ENCODE assay signal across 22 cellular contexts in genomic region chr12:132357623-132358186, GRCh38. TPM values are rescaled to one million over a fixed set of nuclear protein-coding genes. Genes with fewer than 3 reads are reported as not detected.
"Had no signal": no experiment of that assay in that cellular context is flagged by ENCODE, and none has a peak within 500 bp of the region (broad histone marks: within the 10 kb centered on the region; RNA-seq: fewer than 3 reads in every experiment).

No MANE protein-coding gene starts in this region.

- H3K4me3 Mint-ChIP-seq: activated CD4-positive, alpha-beta memory T cell treated with anti-CD3 and anti-CD28 coated beads, Interleukin-2, amount 10 ng/mL, durations not matched to agents 7 days and 5 days; activated CD4-positive, alpha-beta T cell treated with anti-CD3 and anti-CD28 coated beads for 36 hours; activated naive CD8-positive, alpha-beta T cell; central memory CD8-positive, alpha-beta T cell; dendritic cell treated with granulocyte-macrophage colony-stimulating factor and Interleukin-4, amounts not matched to agents 40 ng/mL and 50 ng/mL, for 4 days; endodermal cell; natural killer cell treated with Interleukin-12 subunit alpha and Interleukin-12 subunit beta and Interleukin-15 and Interleukin-18, amount 100 ng/mL, for 72 hours; T-helper 1 cell treated with Interleukin-12 subunit alpha and Interleukin-12 subunit beta and Interleukin-4 antibody, amounts not matched to agents 30 μg/mL and 1 μg/mL, for 36 hours had no signal

- H3K36me3 ChIP-seq: gastroesophageal sphincter had no signal

- ATAC-seq: activated CD4-positive, alpha-beta T cell treated with anti-CD3 and anti-CD28 coated beads for 36 hours; natural killer cell treated with Interleukin-12 subunit alpha and Interleukin-12 subunit beta and Interleukin-15 and Interleukin-18, amount 100 ng/mL, for 72 hours had no signal

- DNase-seq: activated CD4-positive, alpha-beta memory T cell treated with anti-CD3 and anti-CD28 coated beads, Interleukin-2, amount 10 ng/mL, durations not matched to agents 7 days and 5 days; activated CD4-positive, alpha-beta T cell treated with anti-CD3 and anti-CD28 coated beads for 36 hours; activated effector memory CD4-positive, alpha-beta T cell treated with anti-CD3 and anti-CD28 coated beads, Interleukin-2, amount 50 U/mL, for 16 hours; activated T-cell treated with anti-CD3 and anti-CD28 coated beads, Interleukin-2, amount 50 U/mL, for 48 hours; amniotic stem cell; endodermal cell; erythroblast; islet precursor cell; mesendoderm; nucleus accumbens; stimulated activated CD4-positive, alpha-beta T cell treated with anti-CD3 and anti-CD28 coated beads, Interleukin-4, amount 100 ng/mL, for 4 hours; stimulated activated CD8-positive, alpha-beta memory T cell treated with anti-CD3 and anti-CD28 coated beads, Interleukin-4, amount 100 ng/mL, for 48 hours; stimulated activated naive CD4-positive, alpha-beta T cell treated with Interleukin-2 at 50 U/mL for 16 hours; trophoblast cell had no signal

- H3K4me1 Mint-ChIP-seq: activated CD4-positive, alpha-beta memory T cell treated with anti-CD3 and anti-CD28 coated beads, Interleukin-2, amount 10 ng/mL, durations not matched to agents 7 days and 5 days; activated CD4-positive, alpha-beta T cell treated with anti-CD3 and anti-CD28 coated beads for 36 hours; central memory CD8-positive, alpha-beta T cell had no signal

- H3K27ac ChIP-seq: gastroesophageal sphincter, skin epidermis had no signal

- H3K4me1 ChIP-seq: gastroesophageal sphincter had no signal

- H3K27ac Mint-ChIP-seq: activated CD4-positive, alpha-beta memory T cell treated with anti-CD3 and anti-CD28 coated beads, Interleukin-2, amount 10 ng/mL, durations not matched to agents 7 days and 5 days; activated CD4-positive, alpha-beta T cell treated with anti-CD3 and anti-CD28 coated beads for 36 hours; activated naive CD8-positive, alpha-beta T cell; dendritic cell treated with granulocyte-macrophage colony-stimulating factor and Interleukin-4, amounts not matched to agents 40 ng/mL and 50 ng/mL, for 4 days; endodermal cell; natural killer cell treated with Interleukin-12 subunit alpha and Interleukin-12 subunit beta and Interleukin-15 and Interleukin-18, amount 100 ng/mL, for 72 hours; T-helper 1 cell treated with Interleukin-12 subunit alpha and Interleukin-12 subunit beta and Interleukin-4 antibody, amounts not matched to agents 30 μg/mL and 1 μg/mL, for 36 hours had no signal

- H3K4me3 ChIP-seq: gastroesophageal sphincter, skin epidermis had no signal

- H3K27me3 Mint-ChIP-seq: activated CD4-positive, alpha-beta memory T cell treated with anti-CD3 and anti-CD28 coated beads, Interleukin-2, amount 10 ng/mL, durations not matched to agents 7 days and 5 days; activated CD4-positive, alpha-beta T cell treated with anti-CD3 and anti-CD28 coated beads for 36 hours; activated naive CD8-positive, alpha-beta T cell; central memory CD8-positive, alpha-beta T cell; natural killer cell treated with Interleukin-12 subunit alpha and Interleukin-12 subunit beta and Interleukin-15 and Interleukin-18, amount 100 ng/mL, for 72 hours had no signal

- H3K9me3 Mint-ChIP-seq: central memory CD8-positive, alpha-beta T cell; natural killer cell treated with Interleukin-12 subunit alpha and Interleukin-12 subunit beta and Interleukin-15 and Interleukin-18, amount 100 ng/mL, for 72 hours had no signal

- H3K36me3 Mint-ChIP-seq: activated naive CD8-positive, alpha-beta T cell; brain; natural killer cell treated with Interleukin-12 subunit alpha and Interleukin-12 subunit beta and Interleukin-15 and Interleukin-18, amount 100 ng/mL, for 72 hours had no signal

RNA-seq across cellular contexts. Expression of gene GALNT9, which starts 28.3 kb away (rescaled TPM):
- total RNA-seq: activated CD4-positive, alpha-beta memory T cell treated with anti-CD3 and anti-CD28 coated beads, Interleukin-2, amount 10 ng/mL, durations not matched to agents 7 days and 5 days; natural killer cell treated with Interleukin-12 subunit alpha and Interleukin-12 subunit beta and Interleukin-15 and Interleukin-18, amount 100 ng/mL, for 72 hours had no signal
